24 cellular contexts compared by ENCODE assay signal in the genomic region with DNA sequence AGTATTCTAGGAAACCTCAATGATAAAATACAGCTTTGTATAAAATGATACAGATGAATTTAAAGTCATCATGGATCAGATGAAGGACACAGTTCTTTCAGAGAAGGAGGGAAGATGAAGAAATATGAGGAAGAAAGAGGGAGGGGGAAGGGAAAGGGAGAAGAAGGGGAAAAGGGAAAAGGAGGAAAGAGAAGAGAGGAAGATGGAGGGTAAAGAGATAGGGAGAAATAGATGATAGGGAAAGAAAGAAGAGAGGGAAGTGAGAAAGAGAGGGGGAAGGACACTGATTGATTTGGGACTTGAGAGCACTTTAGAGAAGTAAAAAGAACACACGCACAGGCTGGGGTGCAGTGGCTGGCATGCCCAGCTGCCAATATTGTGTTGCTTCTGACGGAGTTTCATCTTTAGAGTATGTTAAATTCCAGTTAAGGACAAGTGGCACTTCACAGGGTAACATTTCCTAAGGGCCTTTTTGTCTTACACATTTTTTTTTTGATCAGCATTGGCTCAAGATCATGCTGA.
DNase-seq lines count a peak whose midpoint lies in the region; ATAC-seq and TF ChIP-seq lines count a peak whose summit lies in the region.
"Had no signal": no experiment of that assay in that cellular context is flagged by ENCODE, and none has a peak within 500 bp of the region (broad histone marks: within the 10 kb centered on the region; RNA-seq: fewer than 3 reads in every experiment).

No MANE protein-coding gene starts in this region.

- H3K27me3 ChIP-seq in lung (ENCODE audit: control insufficient read depth, insufficient read depth): no peaks in the 10 kb centered on the region
- H3K27me3 ChIP-seq in upper lobe of right lung: no peaks in the 10 kb centered on the region
- H3K27me3 ChIP-seq: adrenal gland, esophagus muscularis mucosa, uterus had no signal

- intact Hi-C loops in upper lobe of right lung (cut with DNase I): no loop called here

- no peak overlapping the region for H3K4me3 ChIP-seq in lung
- H3K4me3 ChIP-seq in upper lobe of right lung: no peak overlapping the region
- H3K4me3 ChIP-seq: adrenal gland, esophagus muscularis mucosa, GM23248, mucosa of descending colon, uterus had no signal

- in situ Hi-C loops in ACHN (cut with HindIII; ENCODE audit: low pct_ligation_motif_present, low pct_unique_long_range_greater_than_20kb, low sequenced_read_pairs): no loop called here

- no peak for TF ChIP-seq CTCF in lung (IDR thresholded peaks at IDR 0.05; ENCODE audit: control extremely low read depth, extremely low read depth)
- TF ChIP-seq CTCF in upper lobe of right lung (IDR thresholded peaks at IDR 0.05): no peak

- H3K27ac ChIP-seq in lung (ENCODE audit: low read depth in 1 of 2, low read length in 1 of 2): no peak overlapping the region
- peak overlapping the region; percentile 15 for H3K27ac ChIP-seq in upper lobe of right lung
- H3K27ac ChIP-seq: adrenal gland, esophagus muscularis mucosa, uterus had no signal

- H3K4me1 ChIP-seq in lung (ENCODE audit: control insufficient read depth in 2 of 2, insufficient read depth in 2 of 2, low read length in 2 of 2) (no peaks in the 10 kb centered on the region), upper lobe of right lung (peaks cover 7% of the 10 kb centered on the region)
- H3K4me1 ChIP-seq: adrenal gland, esophagus muscularis mucosa, uterus had no signal

- no peaks in the 10 kb centered on the region for H3K9me3 ChIP-seq in lung (ENCODE audit: control insufficient read depth in 2 of 2, insufficient read depth in 1 of 2, low read length in 1 of 2)
- H3K9me3 ChIP-seq in upper lobe of right lung: no peaks in the 10 kb centered on the region
- H3K9me3 ChIP-seq: adrenal gland, esophagus muscularis mucosa, mucosa of descending colon, uterus had no signal

- no peak for ATAC-seq in lung (ENCODE audit: insufficient read depth, low FRiP score)
- peak; percentile 86 for ATAC-seq in upper lobe of right lung
- ATAC-seq: activated CD4-positive, alpha-beta T cell treated with anti-CD3 and anti-CD28 coated beads for 36 hours; activated CD8-positive, alpha-beta T cell treated with anti-CD3 and anti-CD28 coated beads, Interleukin-2, amount 10 ng/mL, durations not matched to agents 7 days and 5 days; activated T-helper 17 cell treated with anti-CD3 and anti-CD28 coated beads, Interleukin-2, amount 50 U/mL, for 72 hours; mucosa of descending colon; natural killer cell had no signal

- H3K36me3 ChIP-seq in lung (ENCODE audit: control insufficient read depth in 2 of 2, insufficient read depth in 2 of 2, low read length in 2 of 2) (no peaks in the 10 kb centered on the region), upper lobe of right lung (no peaks in the 10 kb centered on the region)
- H3K36me3 ChIP-seq: adrenal gland, uterus had no signal

- WGBS in lung, 2 donors: 68 to 79% methylated on average over 2 of the region's 2 CpGs

- DNase-seq in NCI-H345 (lab: John Stamatoyannopoulos, UW): peak; percentile 15
- DNase-seq in NCI-H345 treated with DMSO at 0.1 percent for 48 hours (lab: John Stamatoyannopoulos, UW; ENCODE audit: unreplicated experiment): no peak
- peak; percentile 6 for DNase-seq in NCI-H510A (lab: John Stamatoyannopoulos, UW)
- DNase-seq in lung (ENCODE audit: low spot score): peak; percentile 45
- no peak for DNase-seq in upper lobe of right lung
- no peak for DNase-seq in NCI-H748 treated with DMSO at 0.1 percent for 48 hours (lab: John Stamatoyannopoulos, UW)
- no peak for DNase-seq in ACHN
- no peak for DNase-seq in activated CD8-positive, alpha-beta memory T cell treated with anti-CD3 and anti-CD28 coated beads for 24 hours
- DNase-seq: activated CD4-positive, alpha-beta T cell treated with anti-CD3 and anti-CD28 coated beads for 36 hours; activated CD8-positive, alpha-beta T cell treated with anti-CD3 and anti-CD28 coated beads, Interleukin-2, amount 10 ng/mL, durations not matched to agents 7 days and 5 days; activated naive CD4-positive, alpha-beta T cell treated with anti-CD3 and anti-CD28 coated beads, Interleukin-2, amount 10 ng/mL, durations not matched to agents 7 days and 5 days; adrenal gland; CD4-positive, alpha-beta T cell; central memory CD4-positive, alpha-beta T cell; mucosa of descending colon; natural killer cell; NCI-H1092; NCI-H2081 treated with DMSO at 0.1 percent for 48 hours; SHP77 treated with DMSO at 0.1 percent for 48 hours; stimulated activated naive CD4-positive, alpha-beta T cell treated with Interleukin-2 at 50 U/mL for 16 hours; uterus had no signal

Comparison
In these comparisons a context has a peak if more than half of its experiments do, and no peak if none do; other contexts are left out.
1. DNase-seq: peak in NCI-H345 (single experiment), NCI-H510A (single experiment) and lung (single experiment); none in NCI-H345 treated with DMSO at 0.1 percent for 48 hours (single experiment), upper lobe of right lung (single experiment), NCI-H748 treated with DMSO at 0.1 percent for 48 hours (single experiment), ACHN (single experiment) and activated CD8-positive, alpha-beta memory T cell treated with anti-CD3 and anti-CD28 coated beads for 24 hours (single experiment).